30 cellular contexts compared by ENCODE assay signal in the genomic region with DNA sequence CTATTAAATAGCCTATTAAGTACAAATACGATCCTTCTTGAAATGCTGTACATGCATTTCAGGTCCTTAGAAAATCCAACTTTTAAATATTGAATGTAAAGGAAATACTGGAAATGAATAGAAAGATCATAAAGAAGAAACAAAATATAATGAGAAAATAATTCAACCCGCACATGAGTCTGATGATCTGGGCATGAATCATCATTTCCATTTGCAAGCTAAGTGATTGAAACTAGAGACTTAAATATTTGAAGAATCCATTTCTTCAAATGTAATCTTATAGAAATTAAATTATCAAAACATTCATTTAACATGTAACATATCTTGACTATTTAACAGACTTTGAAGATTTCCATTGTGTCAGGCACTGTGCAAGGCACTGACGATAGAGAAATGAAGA.
DNase-seq lines count a peak whose midpoint lies in the region; ATAC-seq and TF ChIP-seq lines count a peak whose summit lies in the region.
"Had no signal": no experiment of that assay in that cellular context is flagged by ENCODE, and none has a peak within 500 bp of the region (broad histone marks: within the 10 kb centered on the region; RNA-seq: fewer than 3 reads in every experiment).

No MANE protein-coding gene starts in this region.

- H2AFZ ChIP-seq in SK-N-SH (ENCODE audit: low read depth), result peak overlapping the region; percentile 58; the same call in 1 of the 2 replicates

- no peak overlapping the region for H3K4me3 Mint-ChIP-seq in HFFc6
- H3K4me3 Mint-ChIP-seq: activated naive CD4-positive, alpha-beta T cell treated with anti-CD3 and anti-CD28 coated beads, Interleukin-2, amount 50 U/mL, for 24 hours; effector memory CD8-positive, alpha-beta T cell; nephron; stimulated activated naive B cell treated with anti-CD40 and anti-IgM and Interleukin-4, amounts not matched to agents 10 μg/mL and 1 μg/mL and 100 μg/mL, for 72 hours; T-cell had no signal

- no peak; a peak in 1 of 4 replicates for TF ChIP-seq EP300 in SK-N-SH (IDR thresholded peaks at IDR 0.05; ENCODE audit: borderline replicate concordance in 1 of 2, low read depth in 1 of 2, low read length in 1 of 2)

- H3K27ac Mint-ChIP-seq in HFFc6, result no peak overlapping the region
- H3K27ac Mint-ChIP-seq: activated naive CD4-positive, alpha-beta T cell treated with anti-CD3 and anti-CD28 coated beads, Interleukin-2, amount 50 U/mL, for 24 hours; activated T-helper 2 cell treated with anti-CD3 and anti-CD28 coated beads, Interferon-gamma antibody, Interleukin-2, Interleukin-4, amounts not matched to agents 10 μg/mL and 5 μg/mL and 100 μg/mL, durations not matched to agents 14 hours and 24 hours and 36 hours; effector memory CD8-positive, alpha-beta T cell; nephron; stimulated activated naive B cell treated with anti-CD40 and anti-IgM and Interleukin-4, amounts not matched to agents 10 μg/mL and 1 μg/mL and 100 μg/mL, for 72 hours; T-cell had no signal

- no peaks in the 10 kb centered on the region for H3K27me3 ChIP-seq in SK-N-SH (ENCODE audit: insufficient read depth)
- no peaks in the 10 kb centered on the region for H3K27me3 ChIP-seq in upper lobe of right lung
- H3K27me3 ChIP-seq: ovary had no signal

- H3K9me3 Mint-ChIP-seq in HFFc6, result no peaks in the 10 kb centered on the region
- H3K9me3 Mint-ChIP-seq: effector memory CD8-positive, alpha-beta T cell had no signal

- no peak for TF ChIP-seq CTCF in HFFc6 (IDR thresholded peaks at IDR 0.05)
- TF ChIP-seq CTCF in SK-N-SH (IDR thresholded peaks at IDR 0.05), result no peak
- no peak for TF ChIP-seq CTCF in epithelial cell of esophagus (IDR thresholded peaks at IDR 0.05; ENCODE audit: insufficient read depth, low read depth, low read length, missing control alignments)
- no peak for TF ChIP-seq CTCF in upper lobe of right lung (IDR thresholded peaks at IDR 0.05)

- intact Hi-C loops in upper lobe of right lung (cut with DNase I), result no loop called here

- H3K4me1 ChIP-seq in SK-N-SH (ENCODE audit: control insufficient read depth in 1 of 2, insufficient read depth in 2 of 2, low read depth in 1 of 2, low read length in 1 of 2) (no peaks in the 10 kb centered on the region; a peak in 1 of 4 replicates), upper lobe of right lung (no peaks in the 10 kb centered on the region)

- CTCF ChIA-PET in SK-N-SH (lab: Yijun Ruan, JAX), result no interaction called here

- H3K9me3 ChIP-seq in SK-N-SH (no peaks in the 10 kb centered on the region), upper lobe of right lung (no peaks in the 10 kb centered on the region)
- H3K9me3 ChIP-seq: ovary had no signal

- no peaks in the 10 kb centered on the region; the same call in 1 of the 2 replicates for H3K36me3 Mint-ChIP-seq in HFFc6 (ENCODE audit: low read depth)
- H3K36me3 Mint-ChIP-seq: stimulated activated naive B cell treated with anti-CD40 and anti-IgM and Interleukin-4, amounts not matched to agents 10 μg/mL and 1 μg/mL and 100 μg/mL, for 72 hours; T-cell had no signal

- no peak overlapping the region for H3K4me3 ChIP-seq in SK-N-SH (ENCODE audit: low read depth in 2 of 2, low read length in 1 of 2)
- H3K4me3 ChIP-seq in epithelial cell of esophagus (ENCODE audit: low read length), result no peak overlapping the region
- H3K4me3 ChIP-seq in upper lobe of right lung, result no peak overlapping the region
- H3K4me3 ChIP-seq: coronary artery, ovary, skin epidermis had no signal

- POLR2A ChIA-PET in SK-N-SH (lab: Yijun Ruan, JAX), result no interaction called here

- H3K9ac ChIP-seq in SK-N-SH, result no peak overlapping the region

- H3K27ac ChIP-seq in SK-N-SH (ENCODE audit: low read depth in 2 of 2, low read length in 1 of 2) (no peak overlapping the region), upper lobe of right lung (no peak overlapping the region)
- H3K27ac ChIP-seq: coronary artery, HL-60, ovary, skin epidermis, WERI-Rb-1 had no signal

- H3K4me1 Mint-ChIP-seq in HFFc6 (ENCODE audit: low read depth), result peaks cover 25% of the 10 kb centered on the region
- H3K4me1 Mint-ChIP-seq: activated naive CD4-positive, alpha-beta T cell treated with anti-CD3 and anti-CD28 coated beads, Interleukin-2, amount 50 U/mL, for 24 hours; nephron; stimulated activated naive B cell treated with anti-CD40 and anti-IgM and Interleukin-4, amounts not matched to agents 10 μg/mL and 1 μg/mL and 100 μg/mL, for 72 hours; T-cell had no signal

- H3F3A ChIP-seq in SK-N-SH (replicated peaks; ENCODE audit: insufficient read depth), result peaks cover 4% of the 10 kb centered on the region

- DNase-seq in HFFc6 (peak; percentile 19), SK-N-SH (no peak), epithelial cell of esophagus (ENCODE audit: low read depth) (peak; percentile 51), myocyte (ENCODE audit: low read depth) (peak; percentile 6), upper lobe of right lung (no peak), retina (no peak), NCI-H345 (lab: John Stamatoyannopoulos, UW) (no peak)
- DNase-seq: activated CD4-positive, alpha-beta T cell treated with anti-CD3 and anti-CD28 coated beads for 48 hours; amygdala; DMS153; effector memory CD8-positive, alpha-beta T cell; hypothalamus; Karpas-422; NCI-H146; NCI-H446; NCI-H774; ovary; stimulated activated naive B cell treated with anti-CD40 and anti-IgM and Interleukin-4, amounts not matched to agents 10 μg/mL and 1 μg/mL and 100 μg/mL, for 72 hours; substantia nigra; T-cell; WERI-Rb-1 had no signal

- no peaks in the 10 kb centered on the region for H3K36me3 ChIP-seq in SK-N-SH (replicated peaks in 1 of 2; ENCODE audit: control insufficient read depth in 1 of 2, insufficient read depth in 2 of 2, low read length in 1 of 2)
- H3K36me3 ChIP-seq in upper lobe of right lung, result no peaks in the 10 kb centered on the region
- H3K36me3 ChIP-seq: ovary, WERI-Rb-1 had no signal

- 10% methylated on average over 3 of the region's 3 CpGs for WGBS in SK-N-SH (ENCODE audit: low lambda C conversion rate)

- H3K79me2 ChIP-seq in SK-N-SH (ENCODE audit: insufficient read depth), result no peaks in the 10 kb centered on the region

- no peak for TF ChIP-seq RAD21 in SK-N-SH (IDR thresholded peaks at IDR 0.05; ENCODE audit: low read length)

- peak overlapping the region; percentile 8; the same call in 1 of the 2 replicates for H3K4me2 ChIP-seq in SK-N-SH

- no peaks in the 10 kb centered on the region for H4K20me1 ChIP-seq in SK-N-SH (ENCODE audit: insufficient read depth)

- no peak for ATAC-seq in upper lobe of right lung
- no peak for ATAC-seq in GM21367 (IDR thresholded peaks at IDR 0.05; ENCODE audit: unreplicated experiment)
- ATAC-seq: effector memory CD8-positive, alpha-beta T cell; esophagus mucosa; HepG2; stimulated activated naive B cell treated with anti-CD40 and anti-IgM and Interleukin-4, amounts not matched to agents 10 μg/mL and 1 μg/mL and 100 μg/mL, for 72 hours; T-cell had no signal

- H3K27me3 Mint-ChIP-seq in HFFc6 (ENCODE audit: insufficient read depth), result no peaks in the 10 kb centered on the region
- H3K27me3 Mint-ChIP-seq: activated naive CD4-positive, alpha-beta T cell treated with anti-CD3 and anti-CD28 coated beads, Interleukin-2, amount 50 U/mL, for 24 hours; effector memory CD8-positive, alpha-beta T cell; stimulated activated naive B cell treated with anti-CD40 and anti-IgM and Interleukin-4, amounts not matched to agents 10 μg/mL and 1 μg/mL and 100 μg/mL, for 72 hours; T-cell had no signal

- H3K9me2 ChIP-seq in SK-N-SH, result no peaks in the 10 kb centered on the region

TF ChIP-seq in SK-N-SH, 30 proteins besides CTCF, POLR2A, EP300 and RAD21:
- TF ChIP-seq JUND (IDR thresholded peaks at IDR 0.05), result peak; percentile 30; the same call in 1 of the 2 replicates
- no peak for TF ChIP-seq GATA2 (CRISPR knock-in tag; IDR thresholded peaks at IDR 0.05)
- peak; percentile 44; the same call in 1 of the 2 replicates for TF ChIP-seq FOSL2 (IDR thresholded peaks at IDR 0.05; ENCODE audit: borderline replicate concordance, low read depth)

Comparison
In these comparisons a context has a peak if more than half of its experiments do, and no peak if none do; other contexts are left out.
1. DNase-seq: peak in HFFc6 (single experiment), epithelial cell of esophagus (single experiment) and myocyte (single experiment); none in SK-N-SH (single experiment), upper lobe of right lung (single experiment), retina (single experiment) and NCI-H345 (single experiment).